ENCODE assay signal across 1 cellular context in the genomic region with DNA sequence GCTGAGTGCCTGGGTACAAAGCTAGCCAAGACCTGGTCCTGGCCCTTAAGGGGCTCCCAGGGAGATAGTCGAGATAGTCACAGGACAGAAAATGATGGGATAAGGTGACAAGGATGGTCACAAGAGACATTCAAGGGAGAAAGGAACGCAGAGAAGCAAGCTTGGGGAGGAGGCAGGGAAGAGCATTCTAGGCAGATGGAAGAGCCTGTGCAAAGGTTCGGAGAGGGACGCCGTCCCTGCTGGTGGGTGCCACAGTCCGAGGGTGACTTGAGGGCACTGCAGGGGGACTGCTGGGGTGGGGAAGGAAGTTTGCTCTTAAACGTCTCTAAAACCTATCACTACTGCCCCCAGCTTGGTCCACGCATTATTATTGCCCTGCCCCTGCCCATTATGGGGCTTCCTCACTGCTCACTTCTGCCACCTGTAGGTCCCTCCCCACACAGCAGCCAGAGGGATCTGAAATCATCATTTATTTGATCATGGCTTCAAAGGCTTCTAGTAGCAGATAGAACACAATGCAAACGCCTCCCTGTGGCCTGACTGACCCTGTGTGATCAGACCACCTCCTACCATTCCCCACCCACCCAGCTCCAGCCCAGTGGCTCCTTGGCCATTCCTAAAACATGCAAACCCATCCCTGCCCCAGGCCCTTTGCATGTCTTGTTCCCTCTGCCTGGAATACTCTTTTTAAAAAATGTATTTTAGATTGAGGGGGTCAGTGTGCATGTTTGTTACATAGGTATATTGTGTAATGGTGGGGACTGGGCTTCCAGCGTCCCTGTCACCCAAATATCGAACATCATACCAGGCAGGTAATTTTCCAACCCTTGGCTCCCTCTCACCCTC.
TF ChIP-seq lines count a peak whose summit lies in the region.

No MANE protein-coding gene starts in this region.

TF ChIP-seq in GM23338, 12 proteins besides CTCF, POLR2A, EP300 and RAD21 (continued from another document):
- TF ChIP-seq, protein P1, sequence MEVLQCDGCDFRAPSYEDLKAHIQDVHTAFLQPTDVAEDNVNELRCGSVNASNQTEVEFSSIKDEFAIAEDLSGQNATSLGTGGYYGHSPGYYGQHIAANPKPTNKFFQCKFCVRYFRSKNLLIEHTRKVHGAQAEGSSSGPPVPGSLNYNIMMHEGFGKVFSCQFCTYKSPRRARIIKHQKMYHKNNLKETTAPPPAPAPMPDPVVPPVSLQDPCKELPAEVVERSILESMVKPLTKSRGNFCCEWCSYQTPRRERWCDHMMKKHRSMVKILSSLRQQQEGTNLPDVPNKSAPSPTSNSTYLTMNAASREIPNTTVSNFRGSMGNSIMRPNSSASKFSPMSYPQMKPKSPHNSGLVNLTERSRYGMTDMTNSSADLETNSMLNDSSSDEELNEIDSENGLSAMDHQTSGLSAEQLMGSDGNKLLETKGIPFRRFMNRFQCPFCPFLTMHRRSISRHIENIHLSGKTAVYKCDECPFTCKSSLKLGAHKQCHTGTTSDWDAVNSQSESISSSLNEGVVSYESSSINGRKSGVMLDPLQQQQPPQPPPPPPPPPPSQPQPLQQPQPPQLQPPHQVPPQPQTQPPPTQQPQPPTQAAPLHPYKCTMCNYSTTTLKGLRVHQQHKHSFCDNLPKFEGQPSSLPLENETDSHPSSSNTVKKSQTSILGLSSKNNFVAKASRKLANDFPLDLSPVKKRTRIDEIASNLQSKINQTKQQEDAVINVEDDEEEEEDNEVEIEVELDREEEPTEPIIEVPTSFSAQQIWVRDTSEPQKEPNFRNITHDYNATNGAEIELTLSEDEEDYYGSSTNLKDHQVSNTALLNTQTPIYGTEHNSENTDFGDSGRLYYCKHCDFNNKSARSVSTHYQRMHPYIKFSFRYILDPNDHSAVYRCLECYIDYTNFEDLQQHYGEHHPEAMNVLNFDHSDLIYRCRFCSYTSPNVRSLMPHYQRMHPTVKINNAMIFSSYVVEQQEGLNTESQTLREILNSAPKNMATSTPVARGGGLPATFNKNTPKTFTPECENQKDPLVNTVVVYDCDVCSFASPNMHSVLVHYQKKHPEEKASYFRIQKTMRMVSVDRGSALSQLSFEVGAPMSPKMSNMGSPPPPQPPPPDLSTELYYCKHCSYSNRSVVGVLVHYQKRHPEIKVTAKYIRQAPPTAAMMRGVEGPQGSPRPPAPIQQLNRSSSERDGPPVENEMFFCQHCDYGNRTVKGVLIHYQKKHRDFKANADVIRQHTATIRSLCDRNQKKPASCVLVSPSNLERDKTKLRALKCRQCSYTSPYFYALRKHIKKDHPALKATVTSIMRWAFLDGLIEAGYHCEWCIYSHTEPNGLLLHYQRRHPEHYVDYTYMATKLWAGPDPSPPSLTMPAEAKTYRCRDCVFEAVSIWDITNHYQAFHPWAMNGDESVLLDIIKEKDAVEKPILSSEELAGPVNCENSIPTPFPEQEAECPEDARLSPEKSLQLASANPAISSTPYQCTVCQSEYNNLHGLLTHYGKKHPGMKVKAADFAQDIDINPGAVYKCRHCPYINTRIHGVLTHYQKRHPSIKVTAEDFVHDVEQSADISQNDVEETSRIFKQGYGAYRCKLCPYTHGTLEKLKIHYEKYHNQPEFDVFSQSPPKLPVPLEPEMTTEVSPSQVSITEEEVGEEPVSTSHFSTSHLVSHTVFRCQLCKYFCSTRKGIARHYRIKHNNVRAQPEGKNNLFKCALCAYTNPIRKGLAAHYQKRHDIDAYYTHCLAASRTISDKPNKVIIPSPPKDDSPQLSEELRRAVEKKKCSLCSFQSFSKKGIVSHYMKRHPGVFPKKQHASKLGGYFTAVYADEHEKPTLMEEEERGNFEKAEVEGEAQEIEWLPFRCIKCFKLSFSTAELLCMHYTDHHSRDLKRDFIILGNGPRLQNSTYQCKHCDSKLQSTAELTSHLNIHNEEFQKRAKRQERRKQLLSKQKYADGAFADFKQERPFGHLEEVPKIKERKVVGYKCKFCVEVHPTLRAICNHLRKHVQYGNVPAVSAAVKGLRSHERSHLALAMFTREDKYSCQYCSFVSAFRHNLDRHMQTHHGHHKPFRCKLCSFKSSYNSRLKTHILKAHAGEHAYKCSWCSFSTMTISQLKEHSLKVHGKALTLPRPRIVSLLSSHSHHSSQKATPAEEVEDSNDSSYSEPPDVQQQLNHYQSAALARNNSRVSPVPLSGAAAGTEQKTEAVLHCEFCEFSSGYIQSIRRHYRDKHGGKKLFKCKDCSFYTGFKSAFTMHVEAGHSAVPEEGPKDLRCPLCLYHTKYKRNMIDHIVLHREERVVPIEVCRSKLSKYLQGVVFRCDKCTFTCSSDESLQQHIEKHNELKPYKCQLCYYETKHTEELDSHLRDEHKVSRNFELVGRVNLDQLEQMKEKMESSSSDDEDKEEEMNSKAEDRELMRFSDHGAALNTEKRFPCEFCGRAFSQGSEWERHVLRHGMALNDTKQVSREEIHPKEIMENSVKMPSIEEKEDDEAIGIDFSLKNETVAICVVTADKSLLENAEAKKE (CRISPR knock-in tag; IDR thresholded peaks at IDR 0.05) = no peak
- TF ChIP-seq, protein P2, sequence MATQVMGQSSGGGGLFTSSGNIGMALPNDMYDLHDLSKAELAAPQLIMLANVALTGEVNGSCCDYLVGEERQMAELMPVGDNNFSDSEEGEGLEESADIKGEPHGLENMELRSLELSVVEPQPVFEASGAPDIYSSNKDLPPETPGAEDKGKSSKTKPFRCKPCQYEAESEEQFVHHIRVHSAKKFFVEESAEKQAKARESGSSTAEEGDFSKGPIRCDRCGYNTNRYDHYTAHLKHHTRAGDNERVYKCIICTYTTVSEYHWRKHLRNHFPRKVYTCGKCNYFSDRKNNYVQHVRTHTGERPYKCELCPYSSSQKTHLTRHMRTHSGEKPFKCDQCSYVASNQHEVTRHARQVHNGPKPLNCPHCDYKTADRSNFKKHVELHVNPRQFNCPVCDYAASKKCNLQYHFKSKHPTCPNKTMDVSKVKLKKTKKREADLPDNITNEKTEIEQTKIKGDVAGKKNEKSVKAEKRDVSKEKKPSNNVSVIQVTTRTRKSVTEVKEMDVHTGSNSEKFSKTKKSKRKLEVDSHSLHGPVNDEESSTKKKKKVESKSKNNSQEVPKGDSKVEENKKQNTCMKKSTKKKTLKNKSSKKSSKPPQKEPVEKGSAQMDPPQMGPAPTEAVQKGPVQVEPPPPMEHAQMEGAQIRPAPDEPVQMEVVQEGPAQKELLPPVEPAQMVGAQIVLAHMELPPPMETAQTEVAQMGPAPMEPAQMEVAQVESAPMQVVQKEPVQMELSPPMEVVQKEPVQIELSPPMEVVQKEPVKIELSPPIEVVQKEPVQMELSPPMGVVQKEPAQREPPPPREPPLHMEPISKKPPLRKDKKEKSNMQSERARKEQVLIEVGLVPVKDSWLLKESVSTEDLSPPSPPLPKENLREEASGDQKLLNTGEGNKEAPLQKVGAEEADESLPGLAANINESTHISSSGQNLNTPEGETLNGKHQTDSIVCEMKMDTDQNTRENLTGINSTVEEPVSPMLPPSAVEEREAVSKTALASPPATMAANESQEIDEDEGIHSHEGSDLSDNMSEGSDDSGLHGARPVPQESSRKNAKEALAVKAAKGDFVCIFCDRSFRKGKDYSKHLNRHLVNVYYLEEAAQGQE (IDR thresholded peaks at IDR 0.05; ENCODE audit: unreplicated experiment) = no peak
- TF ChIP-seq EZH2phosphoT487 (IDR thresholded peaks at IDR 0.05; ENCODE audit: unreplicated experiment) = no peak
- no peak for TF ChIP-seq ZNF331 (CRISPR knock-in tag; IDR thresholded peaks at IDR 0.05; ENCODE audit: low read depth)
- no peak for TF ChIP-seq NANOG (IDR thresholded peaks at IDR 0.05; ENCODE audit: borderline replicate concordance)
- no peak for TF ChIP-seq JUNB (IDR thresholded peaks at IDR 0.05; ENCODE audit: unreplicated experiment)
- no peak for TF ChIP-seq ZNF114 (CRISPR knock-in tag; IDR thresholded peaks at IDR 0.05)
- no peak for TF ChIP-seq CREB1 (CRISPR knock-in tag; IDR thresholded peaks at IDR 0.05; ENCODE audit: low read depth)
- no peak for TF ChIP-seq POLR2AphosphoS5 (IDR thresholded peaks at IDR 0.05; ENCODE audit: low read depth)
- TF ChIP-seq, protein P3, sequence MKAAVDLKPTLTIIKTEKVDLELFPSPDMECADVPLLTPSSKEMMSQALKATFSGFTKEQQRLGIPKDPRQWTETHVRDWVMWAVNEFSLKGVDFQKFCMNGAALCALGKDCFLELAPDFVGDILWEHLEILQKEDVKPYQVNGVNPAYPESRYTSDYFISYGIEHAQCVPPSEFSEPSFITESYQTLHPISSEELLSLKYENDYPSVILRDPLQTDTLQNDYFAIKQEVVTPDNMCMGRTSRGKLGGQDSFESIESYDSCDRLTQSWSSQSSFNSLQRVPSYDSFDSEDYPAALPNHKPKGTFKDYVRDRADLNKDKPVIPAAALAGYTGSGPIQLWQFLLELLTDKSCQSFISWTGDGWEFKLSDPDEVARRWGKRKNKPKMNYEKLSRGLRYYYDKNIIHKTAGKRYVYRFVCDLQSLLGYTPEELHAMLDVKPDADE (IDR thresholded peaks at IDR 0.05) = no peak
